1 cellular context compared by ENCODE assay signal in the genomic region with DNA sequence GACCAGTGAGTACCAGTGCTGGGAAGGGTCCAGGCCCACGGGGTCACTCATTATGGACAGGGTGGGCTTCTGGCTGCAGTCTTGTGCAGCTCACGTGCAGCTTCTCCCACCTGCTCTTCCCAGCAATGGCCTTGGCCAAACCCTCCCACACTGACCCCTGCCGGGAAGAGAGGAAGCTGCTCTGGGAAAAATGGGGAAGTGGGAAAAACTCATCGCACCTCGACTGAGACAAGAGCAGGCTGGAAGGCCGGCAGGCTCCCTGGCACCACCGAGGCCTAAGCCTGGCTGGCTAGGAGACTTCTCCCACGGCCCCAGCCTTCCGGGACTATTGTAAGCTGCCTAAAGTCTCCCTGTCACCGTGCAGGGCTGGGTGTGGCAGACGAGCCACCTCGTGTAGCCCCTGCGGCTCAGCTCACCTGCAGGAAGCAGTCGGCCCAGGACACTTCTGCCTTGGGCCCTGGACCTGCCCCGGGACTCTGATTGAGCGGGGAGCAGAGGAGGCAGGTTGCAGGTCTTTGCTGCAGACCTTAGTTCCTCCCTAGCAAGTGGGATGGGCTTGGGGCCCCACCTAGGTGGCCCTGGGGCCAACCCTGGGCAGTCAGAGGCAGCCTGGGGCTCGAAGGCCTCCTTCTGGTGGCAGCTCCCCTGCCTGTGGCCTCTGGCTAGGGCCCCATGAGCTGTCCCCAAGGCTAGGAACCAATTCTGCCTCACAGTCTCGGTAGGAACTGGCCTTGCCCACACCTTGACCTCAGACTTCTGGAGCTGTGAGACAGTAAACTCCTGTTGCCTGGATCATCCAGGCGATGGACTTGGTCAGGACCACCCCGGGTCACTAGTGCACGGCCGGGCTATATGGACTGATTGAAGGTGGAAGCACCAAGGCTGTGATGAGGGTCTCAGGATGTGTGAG.
TF ChIP-seq lines count a peak whose summit lies in the region.

No MANE protein-coding gene starts in this region.

TF ChIP-seq in H1, 55 proteins besides CTCF, POLR2A, EP300 and RAD21:
- TF ChIP-seq HDAC6 (IDR thresholded peaks at IDR 0.05; ENCODE audit: low read depth, low read length) (no peak), RBBP5 (IDR thresholded peaks at IDR 0.05; ENCODE audit: borderline replicate concordance, low read depth, low read length) (no peak), NRF1 (IDR thresholded peaks at IDR 0.05; ENCODE audit: low read depth, low read length) (no peak), BCL11A (IDR thresholded peaks at IDR 0.05; ENCODE audit: low read depth in 2 of 2, low read length in 2 of 2) (no peak), TEAD4 (IDR thresholded peaks at IDR 0.05; ENCODE audit: low read depth, low read length) (no peak), MAX (IDR thresholded peaks at IDR 0.05) (no peak), SIRT6 (IDR thresholded peaks at IDR 0.05; ENCODE audit: low read length) (no peak), BACH1 (IDR thresholded peaks at IDR 0.05; ENCODE audit: low read length) (no peak), RNF2 (IDR thresholded peaks at IDR 0.05; ENCODE audit: borderline replicate concordance, low read depth, low read length, missing control alignments, poor library complexity, severe bottlenecking) (no peak), CREB1 (IDR thresholded peaks at IDR 0.05) (no peak), TAF7 (optimal IDR thresholded peaks at IDR 0.05; ENCODE audit: borderline replicate concordance, low read depth, low read length) (no peak), JUN (IDR thresholded peaks at IDR 0.05; ENCODE audit: low read depth, low read length) (no peak), CBX8 (IDR thresholded peaks at IDR 0.05; ENCODE audit: borderline replicate concordance, low read depth, low read length) (no peak), EZH2 (IDR thresholded peaks at IDR 0.05; ENCODE audit: low read depth, low read length, severe bottlenecking) (no peak), CEBPB (IDR thresholded peaks at IDR 0.05; ENCODE audit: low read depth, low read length) (no peak), NANOG (IDR thresholded peaks at IDR 0.05; ENCODE audit: insufficient read depth, low read depth, low read length, poor library complexity, severe bottlenecking) (no peak), USF2 (IDR thresholded peaks at IDR 0.05; ENCODE audit: low read length) (no peak)
- TF ChIP-seq, protein P1, sequence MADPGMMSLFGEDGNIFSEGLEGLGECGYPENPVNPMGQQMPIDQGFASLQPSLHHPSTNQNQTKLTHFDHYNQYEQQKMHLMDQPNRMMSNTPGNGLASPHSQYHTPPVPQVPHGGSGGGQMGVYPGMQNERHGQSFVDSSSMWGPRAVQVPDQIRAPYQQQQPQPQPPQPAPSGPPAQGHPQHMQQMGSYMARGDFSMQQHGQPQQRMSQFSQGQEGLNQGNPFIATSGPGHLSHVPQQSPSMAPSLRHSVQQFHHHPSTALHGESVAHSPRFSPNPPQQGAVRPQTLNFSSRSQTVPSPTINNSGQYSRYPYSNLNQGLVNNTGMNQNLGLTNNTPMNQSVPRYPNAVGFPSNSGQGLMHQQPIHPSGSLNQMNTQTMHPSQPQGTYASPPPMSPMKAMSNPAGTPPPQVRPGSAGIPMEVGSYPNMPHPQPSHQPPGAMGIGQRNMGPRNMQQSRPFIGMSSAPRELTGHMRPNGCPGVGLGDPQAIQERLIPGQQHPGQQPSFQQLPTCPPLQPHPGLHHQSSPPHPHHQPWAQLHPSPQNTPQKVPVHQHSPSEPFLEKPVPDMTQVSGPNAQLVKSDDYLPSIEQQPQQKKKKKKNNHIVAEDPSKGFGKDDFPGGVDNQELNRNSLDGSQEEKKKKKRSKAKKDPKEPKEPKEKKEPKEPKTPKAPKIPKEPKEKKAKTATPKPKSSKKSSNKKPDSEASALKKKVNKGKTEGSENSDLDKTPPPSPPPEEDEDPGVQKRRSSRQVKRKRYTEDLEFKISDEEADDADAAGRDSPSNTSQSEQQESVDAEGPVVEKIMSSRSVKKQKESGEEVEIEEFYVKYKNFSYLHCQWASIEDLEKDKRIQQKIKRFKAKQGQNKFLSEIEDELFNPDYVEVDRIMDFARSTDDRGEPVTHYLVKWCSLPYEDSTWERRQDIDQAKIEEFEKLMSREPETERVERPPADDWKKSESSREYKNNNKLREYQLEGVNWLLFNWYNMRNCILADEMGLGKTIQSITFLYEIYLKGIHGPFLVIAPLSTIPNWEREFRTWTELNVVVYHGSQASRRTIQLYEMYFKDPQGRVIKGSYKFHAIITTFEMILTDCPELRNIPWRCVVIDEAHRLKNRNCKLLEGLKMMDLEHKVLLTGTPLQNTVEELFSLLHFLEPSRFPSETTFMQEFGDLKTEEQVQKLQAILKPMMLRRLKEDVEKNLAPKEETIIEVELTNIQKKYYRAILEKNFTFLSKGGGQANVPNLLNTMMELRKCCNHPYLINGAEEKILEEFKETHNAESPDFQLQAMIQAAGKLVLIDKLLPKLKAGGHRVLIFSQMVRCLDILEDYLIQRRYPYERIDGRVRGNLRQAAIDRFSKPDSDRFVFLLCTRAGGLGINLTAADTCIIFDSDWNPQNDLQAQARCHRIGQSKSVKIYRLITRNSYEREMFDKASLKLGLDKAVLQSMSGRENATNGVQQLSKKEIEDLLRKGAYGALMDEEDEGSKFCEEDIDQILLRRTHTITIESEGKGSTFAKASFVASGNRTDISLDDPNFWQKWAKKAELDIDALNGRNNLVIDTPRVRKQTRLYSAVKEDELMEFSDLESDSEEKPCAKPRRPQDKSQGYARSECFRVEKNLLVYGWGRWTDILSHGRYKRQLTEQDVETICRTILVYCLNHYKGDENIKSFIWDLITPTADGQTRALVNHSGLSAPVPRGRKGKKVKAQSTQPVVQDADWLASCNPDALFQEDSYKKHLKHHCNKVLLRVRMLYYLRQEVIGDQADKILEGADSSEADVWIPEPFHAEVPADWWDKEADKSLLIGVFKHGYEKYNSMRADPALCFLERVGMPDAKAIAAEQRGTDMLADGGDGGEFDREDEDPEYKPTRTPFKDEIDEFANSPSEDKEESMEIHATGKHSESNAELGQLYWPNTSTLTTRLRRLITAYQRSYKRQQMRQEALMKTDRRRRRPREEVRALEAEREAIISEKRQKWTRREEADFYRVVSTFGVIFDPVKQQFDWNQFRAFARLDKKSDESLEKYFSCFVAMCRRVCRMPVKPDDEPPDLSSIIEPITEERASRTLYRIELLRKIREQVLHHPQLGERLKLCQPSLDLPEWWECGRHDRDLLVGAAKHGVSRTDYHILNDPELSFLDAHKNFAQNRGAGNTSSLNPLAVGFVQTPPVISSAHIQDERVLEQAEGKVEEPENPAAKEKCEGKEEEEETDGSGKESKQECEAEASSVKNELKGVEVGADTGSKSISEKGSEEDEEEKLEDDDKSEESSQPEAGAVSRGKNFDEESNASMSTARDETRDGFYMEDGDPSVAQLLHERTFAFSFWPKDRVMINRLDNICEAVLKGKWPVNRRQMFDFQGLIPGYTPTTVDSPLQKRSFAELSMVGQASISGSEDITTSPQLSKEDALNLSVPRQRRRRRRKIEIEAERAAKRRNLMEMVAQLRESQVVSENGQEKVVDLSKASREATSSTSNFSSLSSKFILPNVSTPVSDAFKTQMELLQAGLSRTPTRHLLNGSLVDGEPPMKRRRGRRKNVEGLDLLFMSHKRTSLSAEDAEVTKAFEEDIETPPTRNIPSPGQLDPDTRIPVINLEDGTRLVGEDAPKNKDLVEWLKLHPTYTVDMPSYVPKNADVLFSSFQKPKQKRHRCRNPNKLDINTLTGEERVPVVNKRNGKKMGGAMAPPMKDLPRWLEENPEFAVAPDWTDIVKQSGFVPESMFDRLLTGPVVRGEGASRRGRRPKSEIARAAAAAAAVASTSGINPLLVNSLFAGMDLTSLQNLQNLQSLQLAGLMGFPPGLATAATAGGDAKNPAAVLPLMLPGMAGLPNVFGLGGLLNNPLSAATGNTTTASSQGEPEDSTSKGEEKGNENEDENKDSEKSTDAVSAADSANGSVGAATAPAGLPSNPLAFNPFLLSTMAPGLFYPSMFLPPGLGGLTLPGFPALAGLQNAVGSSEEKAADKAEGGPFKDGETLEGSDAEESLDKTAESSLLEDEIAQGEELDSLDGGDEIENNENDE (IDR thresholded peaks at IDR 0.05; ENCODE audit: insufficient replicate concordance, low read length) = no peak
